9 cellular contexts compared by ENCODE assay signal in the genomic region with DNA sequence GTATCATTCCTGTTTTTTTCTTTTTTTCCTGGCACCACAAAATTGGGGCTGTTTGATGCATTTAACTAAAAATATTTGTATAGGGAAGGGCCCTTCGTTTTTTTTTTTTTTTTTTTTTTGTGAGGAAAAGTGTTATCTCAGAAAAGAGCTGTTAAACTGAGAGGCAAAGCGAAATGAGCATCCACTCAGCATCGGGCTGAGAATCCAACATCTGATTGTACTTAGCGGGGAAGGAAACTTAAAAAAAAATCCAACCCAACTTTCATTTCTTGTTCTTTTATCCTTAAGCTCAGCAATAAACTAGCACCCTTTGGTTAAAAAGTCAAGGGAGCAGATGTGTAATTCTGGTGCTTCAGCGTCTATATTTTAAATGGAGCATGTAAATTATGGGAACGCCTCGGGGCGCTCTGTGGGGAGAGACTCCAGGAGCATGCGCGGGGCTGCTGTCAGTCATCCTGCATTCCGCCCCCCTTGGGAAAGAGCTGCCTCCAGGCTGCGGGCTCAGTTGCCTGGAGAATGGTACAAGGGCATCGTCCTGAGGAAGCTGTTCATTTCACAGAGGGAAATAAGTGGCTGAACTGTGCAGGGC. TPM values are rescaled to one million over a fixed set of nuclear protein-coding genes. Genes with fewer than 3 reads are reported as not detected.
DNase-seq lines count a peak whose midpoint lies in the region; FAIRE-seq and TF ChIP-seq lines count a peak whose summit lies in the region.
"Had no signal": no experiment of that assay in that cellular context is flagged by ENCODE, and none has a peak within 500 bp of the region (broad histone marks: within the 10 kb centered on the region; RNA-seq: fewer than 3 reads in every experiment).

No MANE protein-coding gene starts in this region.

- peak; percentile 61 for DNase-seq in DMS153 (lab: John Stamatoyannopoulos, UW)
- peak; percentile 82 for DNase-seq in NCI-H2171 (lab: John Stamatoyannopoulos, UW)
- DNase-seq in esophagus muscularis mucosa (ENCODE audit: extremely low spot score), result no peak
- DNase-seq in occipital lobe (lab: John Stamatoyannopoulos, UW), result peak; percentile 73
- DNase-seq in activated T-cell treated with anti-CD3 and anti-CD28 coated beads for 4 hours, result no peak
- no peak for DNase-seq in activated CD4-positive, CD25-positive, alpha-beta regulatory T cell (lab: John Stamatoyannopoulos, UW)
- DNase-seq in RCC 7860 (ENCODE audit: low spot score), result no peak
- DNase-seq in amniotic stem cell (lab: John Stamatoyannopoulos, UW), result no peak

- no peak overlapping the region for H3K27ac ChIP-seq in esophagus muscularis mucosa (replicated peaks in 1 of 4)
- H3K27ac ChIP-seq: VCaP had no signal

- TF ChIP-seq EP300 in esophagus muscularis mucosa (IDR thresholded peaks at IDR 0.05), result no peak

- peaks cover 0 to 22% (median 0%) of the 10 kb centered on the region in 4 donors for H3K27me3 ChIP-seq in esophagus muscularis mucosa

- 14% methylated on average over 13 of the region's 13 CpGs for WGBS in esophagus muscularis mucosa

- H3K36me3 ChIP-seq in esophagus muscularis mucosa, result no peaks in the 10 kb centered on the region

- H3K9me3 ChIP-seq in esophagus muscularis mucosa, result no peaks in the 10 kb centered on the region

- FAIRE-seq in RCC 7860 (lab: Jason Lieb, UNC), result no peak

- no peak for TF ChIP-seq CTCF in esophagus muscularis mucosa (IDR thresholded peaks at IDR 0.05)

- H3K4me3 ChIP-seq in esophagus muscularis mucosa, result peak overlapping the region; percentile 23 to 47 (median 28)

- TF ChIP-seq POLR2A in esophagus muscularis mucosa (IDR thresholded peaks at IDR 0.05; ENCODE audit: low read depth), result no peak

- intact Hi-C loops in esophagus muscularis mucosa (cut with DNase I), result no loop called here

- peaks cover 0 to 5% (median 1%) of the 10 kb centered on the region in 4 donors for H3K4me1 ChIP-seq in esophagus muscularis mucosa

RNA-seq across cellular contexts. Expression of gene DMRT2, which starts 33.3 kb away (rescaled TPM):
- total RNA-seq in esophagus muscularis mucosa (under 1 TPM; 0.33 to 0.80 (median 0.50) TPM), occipital lobe (0.16 TPM)

Comparison
In these comparisons a context has a peak if more than half of its experiments do, and no peak if none do; other contexts are left out.
1. DNase-seq: peak in DMS153 (single experiment), NCI-H2171 (single experiment) and occipital lobe (single experiment); none in esophagus muscularis mucosa (single experiment), activated T-cell treated with anti-CD3 and anti-CD28 coated beads for 4 hours (single experiment), activated CD4-positive, CD25-positive, alpha-beta regulatory T cell (0 of 4), RCC 7860 (single experiment) and amniotic stem cell (single experiment).